Comparison of ENCODE assay signal across 8 cellular contexts in the genomic region with DNA sequence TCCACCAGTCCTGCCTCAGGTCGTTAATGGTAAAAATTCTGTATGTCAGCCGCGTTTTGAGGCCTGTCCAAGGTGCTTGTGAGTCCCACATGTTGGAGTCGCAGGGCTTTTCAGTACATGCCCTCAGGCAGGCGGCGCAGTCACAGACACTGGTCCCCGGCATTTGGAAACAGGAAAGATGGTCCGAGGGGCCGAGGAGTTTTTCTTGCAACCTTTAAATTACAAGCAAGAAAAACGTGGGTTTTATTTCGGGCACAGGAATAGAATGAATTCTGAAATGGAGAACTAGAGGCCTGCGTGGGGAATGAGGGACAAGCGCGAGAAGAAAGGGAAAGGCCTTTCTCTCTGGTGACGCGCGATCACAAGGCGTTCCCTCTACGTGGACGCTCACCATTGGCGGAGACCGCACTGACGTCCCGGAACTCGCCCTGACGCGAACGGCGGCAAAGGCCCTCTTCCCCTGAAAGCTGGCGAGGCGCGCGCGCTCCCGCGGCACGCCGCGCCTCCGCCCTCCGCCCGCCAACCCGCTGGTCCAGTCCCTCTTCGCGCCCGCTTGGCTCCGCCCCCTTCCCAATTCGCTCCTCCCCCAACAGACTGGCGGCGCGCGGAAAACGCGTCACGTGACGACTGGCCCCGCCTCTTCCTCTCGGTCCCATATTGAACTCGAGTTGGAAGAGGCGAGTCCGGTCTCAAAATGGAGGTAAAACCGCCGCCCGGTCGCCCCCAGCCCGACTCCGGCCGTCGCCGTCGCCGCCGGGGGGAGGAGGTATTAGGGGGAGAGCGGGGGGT. TPM values are rescaled to one million over a fixed set of nuclear protein-coding genes. Genes with fewer than 3 reads are reported as not detected.
DNase-seq lines count a peak whose midpoint lies in the region; ATAC-seq and TF ChIP-seq lines count a peak whose summit lies in the region.

Gene HNRNPA3 (plus strand): TSS at position 689 of the 789 bp plus-strand sequence. CDS start 6 bp downstream, at position 695.

- WGBS in testis, 2 donors, result 0 to 1% methylated on average over 30 to 62 of the region's 74 CpGs

- H3K4me3 ChIP-seq in testis, result peak within 1 kb of the TSS; percentile 92 to 97

- peak within 1 kb of the TSS; percentile 100 for H3K27ac ChIP-seq in testis

- ATAC-seq in HG02623 (IDR thresholded peaks at IDR 0.05; ENCODE audit: unreplicated experiment) (peak; percentile 85), omental fat pad (ENCODE audit: low FRiP score) (peak; percentile 97)

- peak; percentile 96 for DNase-seq in NCI-H1105 (lab: John Stamatoyannopoulos, UW)
- DNase-seq in SKM-1 treated with dmso at 0.1 percent for 144 hours (lab: John Stamatoyannopoulos, UW; ENCODE audit: unreplicated experiment), result peak; percentile 95
- peak; percentile 100 for DNase-seq in glomerular visceral epithelial cell (ENCODE audit: extremely low spot score)
- peak; percentile 97 for DNase-seq in omental fat pad (ENCODE audit: low spot score)
- peak; percentile 98 for DNase-seq in testis

- peak within 1 kb of the TSS; percentile 95 for H3K4me3 Mint-ChIP-seq in activated naive CD8-positive, alpha-beta T cell

- no peaks in the 10 kb centered on the region for H3K36me3 ChIP-seq in testis (ENCODE audit: low read depth, missing control alignments)

- no peaks in the 10 kb centered on the region for H3K9me3 ChIP-seq in testis

- peak within 1 kb of the TSS; percentile 99 for H3K27ac Mint-ChIP-seq in activated naive CD8-positive, alpha-beta T cell

- peaks cover 18% of the 10 kb centered on the region for H3K36me3 Mint-ChIP-seq in activated naive CD8-positive, alpha-beta T cell

- no peaks in the 10 kb centered on the region for H3K9me3 Mint-ChIP-seq in activated naive CD8-positive, alpha-beta T cell (ENCODE audit: low read depth)

- TF ChIP-seq CTCF in omental fat pad (IDR thresholded peaks at IDR 0.05) (no peak), testis (IDR thresholded peaks at IDR 0.05) (peak in 2 of 3 experiments; percentile 20 to 38)

- TF ChIP-seq POLR2A in GM10847 (IDR thresholded peaks at IDR 0.05; ENCODE audit: extremely low read depth, insufficient read length) (peak; percentile 37), testis (IDR thresholded peaks at IDR 0.05) (peak; percentile 41)

- peaks cover 29% of the 10 kb centered on the region for H3K4me1 ChIP-seq in testis

- H3K4me1 Mint-ChIP-seq in activated naive CD8-positive, alpha-beta T cell (ENCODE audit: low read depth), result peaks cover 43% of the 10 kb centered on the region

- intact Hi-C loops in testis (cut with DNase I; ENCODE audit: low total_unique reads), result loop anchor here (5.0 kb wide), 1 partner anchor 50 kb away; the partner anchor contains the start of gene NFE2L2

- no peaks in the 10 kb centered on the region for H3K27me3 Mint-ChIP-seq in activated naive CD8-positive, alpha-beta T cell

- H3K27me3 ChIP-seq in testis, result no peaks in the 10 kb centered on the region

RNA-seq across cellular contexts. Expression of gene HNRNPA3, which starts in this region (rescaled TPM):
- total RNA-seq in omental fat pad, result 10 to 100 TPM; 53.1 to 92.4 (median 67.0) TPM
- 100 to 1,000 TPM in 1 of 2 donors, 10 to 100 TPM in 1; 81.3 to 103 TPM for total RNA-seq in testis
- polyA plus RNA-seq in testis (ENCODE audit: insufficient read depth, low read depth, low replicate concordance), result 284 TPM

Comparison
In these comparisons a context has a peak if more than half of its experiments do, and no peak if none do; other contexts are left out.
1. Peak in every context shown above with its lines: DNase-seq, ATAC-seq, H3K4me3 ChIP-seq and H3K27ac ChIP-seq.
2. CTCF ChIP-seq: peak in testis (2 of 3); none in omental fat pad (0 of 3).